Comparison of ENCODE assay signal across 1 cellular context in the genomic region with DNA sequence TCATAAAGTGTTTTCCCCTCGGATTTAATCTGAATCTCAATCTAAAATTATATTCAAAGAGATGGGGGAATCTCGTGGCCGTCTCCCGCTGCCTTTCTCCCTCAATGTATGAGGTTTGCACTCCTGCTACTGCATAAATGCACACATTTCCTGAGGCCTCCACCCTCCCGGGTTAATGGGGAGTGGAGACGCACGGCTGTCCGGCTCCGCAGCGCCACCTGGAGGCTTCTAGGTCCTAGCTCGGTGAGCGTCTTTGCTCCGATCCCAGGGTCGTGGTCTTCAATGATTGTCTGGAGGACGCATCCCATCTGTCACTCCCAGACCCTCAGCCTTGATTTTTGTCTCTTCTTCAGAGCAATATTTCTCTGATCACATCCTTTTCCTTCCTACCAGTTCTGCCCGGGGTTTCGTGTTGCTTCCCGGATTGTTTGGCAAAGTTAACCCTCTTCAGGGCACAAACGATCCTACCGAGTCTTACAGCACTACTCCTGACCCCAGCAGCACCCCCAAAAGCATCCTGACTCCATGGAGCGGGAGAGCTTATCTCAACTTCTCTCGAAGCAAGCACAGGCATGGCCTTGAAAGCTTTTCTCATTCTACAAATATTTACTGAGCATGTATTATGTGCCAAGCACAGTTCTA.
TF ChIP-seq lines count a peak whose summit lies in the region.

Gene LMO1 (minus strand): TSS at position 110 of the 642 bp plus-strand sequence. CDS start 516 bp downstream, outside the sequence.

TF ChIP-seq in HepG2, 621 proteins besides CTCF, POLR2A, EP300 and RAD21 (continued from another document):
- no peak for TF ChIP-seq AHDC1 (CRISPR knock-in tag; IDR thresholded peaks at IDR 0.05; ENCODE audit: borderline replicate concordance)
- no peak for TF ChIP-seq HOXA3 (CRISPR knock-in tag; IDR thresholded peaks at IDR 0.05)
- no peak for TF ChIP-seq ZNF629 (CRISPR knock-in tag; conservative IDR thresholded peaks at IDR 0.05)
- no peak for TF ChIP-seq TIGD3 (CRISPR knock-in tag; IDR thresholded peaks at IDR 0.05; ENCODE audit: borderline replicate concordance)
- TF ChIP-seq, protein P1, sequence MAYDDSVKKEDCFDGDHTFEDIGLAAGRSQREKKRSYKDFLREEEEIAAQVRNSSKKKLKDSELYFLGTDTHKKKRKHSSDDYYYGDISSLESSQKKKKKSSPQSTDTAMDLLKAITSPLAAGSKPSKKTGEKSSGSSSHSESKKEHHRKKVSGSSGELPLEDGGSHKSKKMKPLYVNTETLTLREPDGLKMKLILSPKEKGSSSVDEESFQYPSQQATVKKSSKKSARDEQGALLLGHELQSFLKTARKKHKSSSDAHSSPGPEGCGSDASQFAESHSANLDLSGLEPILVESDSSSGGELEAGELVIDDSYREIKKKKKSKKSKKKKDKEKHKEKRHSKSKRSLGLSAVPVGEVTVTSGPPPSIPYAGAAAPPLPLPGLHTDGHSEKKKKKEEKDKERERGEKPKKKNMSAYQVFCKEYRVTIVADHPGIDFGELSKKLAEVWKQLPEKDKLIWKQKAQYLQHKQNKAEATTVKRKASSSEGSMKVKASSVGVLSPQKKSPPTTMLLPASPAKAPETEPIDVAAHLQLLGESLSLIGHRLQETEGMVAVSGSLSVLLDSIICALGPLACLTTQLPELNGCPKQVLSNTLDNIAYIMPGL (CRISPR knock-in tag; IDR thresholded peaks at IDR 0.05; ENCODE audit: borderline replicate concordance in 1 of 2, low read depth in 1 of 2): 0 out of 4 replicates have a peak, but pooled peaks of 1 of the 2 experiments have one; percentile 21
- TF ChIP-seq SRSF9 (IDR thresholded peaks at IDR 0.05; ENCODE audit: borderline replicate concordance, insufficient read depth, low read depth, low read length, poor library complexity, severe bottlenecking): no peak
- no peak for TF ChIP-seq YY1 (IDR thresholded peaks at IDR 0.05; ENCODE audit: insufficient read depth, insufficient replicate concordance, low read depth, low read length)
- peak; percentile 74 for TF ChIP-seq XRCC5 (optimal IDR thresholded peaks at IDR 0.05; ENCODE audit: low read length)
- no peak for TF ChIP-seq ETV5 (CRISPR knock-in tag; IDR thresholded peaks at IDR 0.05; ENCODE audit: borderline replicate concordance)
- TF ChIP-seq TAF15 (IDR thresholded peaks at IDR 0.05; ENCODE audit: low read depth, low read length, poor library complexity, severe bottlenecking): no peak
- TF ChIP-seq ATF7 (IDR thresholded peaks at IDR 0.05): no peak
- no peak for TF ChIP-seq ATF7 (CRISPR knock-in tag; IDR thresholded peaks at IDR 0.05)
- TF ChIP-seq ZNF205 (CRISPR knock-in tag; IDR thresholded peaks at IDR 0.05): no peak
- TF ChIP-seq ARNTL (CRISPR knock-in tag; IDR thresholded peaks at IDR 0.05): no peak
- no peak for TF ChIP-seq SIX1 (CRISPR knock-in tag; IDR thresholded peaks at IDR 0.05; ENCODE audit: borderline replicate concordance)
- no peak for TF ChIP-seq ZNF24 (IDR thresholded peaks at IDR 0.05)
- TF ChIP-seq ZFX (CRISPR knock-in tag; IDR thresholded peaks at IDR 0.05; ENCODE audit: low read depth): peak; percentile 42
- no peak for TF ChIP-seq SNAPC5 (CRISPR knock-in tag; IDR thresholded peaks at IDR 0.05; ENCODE audit: borderline replicate concordance)
- no peak for TF ChIP-seq ZNF576 (CRISPR knock-in tag; IDR thresholded peaks at IDR 0.05)
- TF ChIP-seq ZNF773 (CRISPR knock-in tag; IDR thresholded peaks at IDR 0.05; ENCODE audit: borderline replicate concordance): no peak
- no peak for TF ChIP-seq ZNF607 (CRISPR knock-in tag; IDR thresholded peaks at IDR 0.05; ENCODE audit: borderline replicate concordance)
- TF ChIP-seq RNF2 (conservative IDR thresholded peaks at IDR 0.05; ENCODE audit: low read depth): no peak
- TF ChIP-seq HNRNPL (IDR thresholded peaks at IDR 0.05; ENCODE audit: low read depth, low read length): no peak
- no peak for TF ChIP-seq CREB1 (IDR thresholded peaks at IDR 0.05)
- no peak for TF ChIP-seq CREB1 (CRISPR knock-in tag; IDR thresholded peaks at IDR 0.05)
- TF ChIP-seq KDM6A (CRISPR knock-in tag; IDR thresholded peaks at IDR 0.05; ENCODE audit: low read depth): no peak
- peak; percentile 47 for TF ChIP-seq STAG1 (CRISPR knock-in tag; IDR thresholded peaks at IDR 0.05)
- no peak for TF ChIP-seq MLXIP (CRISPR knock-in tag; IDR thresholded peaks at IDR 0.05; ENCODE audit: borderline replicate concordance)
- TF ChIP-seq ZNF275 (CRISPR knock-in tag; IDR thresholded peaks at IDR 0.05; ENCODE audit: borderline replicate concordance): no peak
- 0 out of 2 replicates have a peak, but pooled peaks have one; percentile 26 for TF ChIP-seq ZSCAN29 (CRISPR knock-in tag; conservative IDR thresholded peaks at IDR 0.05)
- TF ChIP-seq ZNF672 (CRISPR knock-in tag; IDR thresholded peaks at IDR 0.05): no peak
- no peak for TF ChIP-seq ZNF780A (CRISPR knock-in tag; IDR thresholded peaks at IDR 0.05)
- no peak for TF ChIP-seq KAT7 (CRISPR knock-in tag; IDR thresholded peaks at IDR 0.05; ENCODE audit: borderline replicate concordance)
- TF ChIP-seq ZNF256 (CRISPR knock-in tag; conservative IDR thresholded peaks at IDR 0.05): no peak
- TF ChIP-seq SALL1 (CRISPR knock-in tag; IDR thresholded peaks at IDR 0.05): no peak
- no peak for TF ChIP-seq NBN (conservative IDR thresholded peaks at IDR 0.05)
- TF ChIP-seq HHEX (CRISPR knock-in tag; IDR thresholded peaks at IDR 0.05): no peak
- 0 out of 2 replicates have a peak, but pooled peaks have one; percentile 21 for TF ChIP-seq TARDBP (CRISPR knock-in tag; IDR thresholded peaks at IDR 0.05)
- no peak for TF ChIP-seq NFE2L1 (CRISPR knock-in tag; IDR thresholded peaks at IDR 0.05; ENCODE audit: borderline replicate concordance)
- no peak for TF ChIP-seq ZNF446 (CRISPR knock-in tag; IDR thresholded peaks at IDR 0.05)
- no peak for TF ChIP-seq ATF1 (CRISPR knock-in tag; IDR thresholded peaks at IDR 0.05)
- TF ChIP-seq SP5 (CRISPR knock-in tag; IDR thresholded peaks at IDR 0.05; ENCODE audit: borderline replicate concordance, low read depth): no peak
- TF ChIP-seq, protein P2, sequence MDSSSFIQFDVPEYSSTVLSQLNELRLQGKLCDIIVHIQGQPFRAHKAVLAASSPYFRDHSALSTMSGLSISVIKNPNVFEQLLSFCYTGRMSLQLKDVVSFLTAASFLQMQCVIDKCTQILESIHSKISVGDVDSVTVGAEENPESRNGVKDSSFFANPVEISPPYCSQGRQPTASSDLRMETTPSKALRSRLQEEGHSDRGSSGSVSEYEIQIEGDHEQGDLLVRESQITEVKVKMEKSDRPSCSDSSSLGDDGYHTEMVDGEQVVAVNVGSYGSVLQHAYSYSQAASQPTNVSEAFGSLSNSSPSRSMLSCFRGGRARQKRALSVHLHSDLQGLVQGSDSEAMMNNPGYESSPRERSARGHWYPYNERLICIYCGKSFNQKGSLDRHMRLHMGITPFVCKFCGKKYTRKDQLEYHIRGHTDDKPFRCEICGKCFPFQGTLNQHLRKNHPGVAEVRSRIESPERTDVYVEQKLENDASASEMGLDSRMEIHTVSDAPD (CRISPR knock-in tag; IDR thresholded peaks at IDR 0.05): no peak
- TF ChIP-seq ZNF644 (CRISPR knock-in tag; IDR thresholded peaks at IDR 0.05; ENCODE audit: low read depth): no peak
- peak; percentile 53; the same call in 1 of the 2 replicates for TF ChIP-seq KDM2A (CRISPR knock-in tag; IDR thresholded peaks at IDR 0.05; ENCODE audit: borderline replicate concordance, low read depth)
- TF ChIP-seq HDAC6 (IDR thresholded peaks at IDR 0.05; ENCODE audit: low read depth, low read length): no peak
- TF ChIP-seq KLF6 (CRISPR knock-in tag; IDR thresholded peaks at IDR 0.05): no peak
- no peak for TF ChIP-seq ZNF768 (CRISPR knock-in tag; IDR thresholded peaks at IDR 0.05)
- TF ChIP-seq PITX1 (CRISPR knock-in tag; IDR thresholded peaks at IDR 0.05): no peak
- TF ChIP-seq ESRRA (CRISPR knock-in tag; IDR thresholded peaks at IDR 0.05; ENCODE audit: low read depth): no peak
- peak; percentile 80 for TF ChIP-seq EZH2 (conservative IDR thresholded peaks at IDR 0.05; ENCODE audit: low read depth, low read length)
- TF ChIP-seq ZFAT (CRISPR knock-in tag; conservative IDR thresholded peaks at IDR 0.05): no peak
- no peak for TF ChIP-seq CBX5 (CRISPR knock-in tag; IDR thresholded peaks at IDR 0.05; ENCODE audit: borderline replicate concordance)
- no peak for TF ChIP-seq ZNF33A (CRISPR knock-in tag; IDR thresholded peaks at IDR 0.05; ENCODE audit: borderline replicate concordance)
